In genomic region chr2:232308986-232309385, GRCh38 we compare ENCODE assay signal across 27 cellular contexts.
DNase-seq lines count a peak whose midpoint lies in the region; ATAC-seq and TF ChIP-seq lines count a peak whose summit lies in the region.
"Had no signal": no experiment of that assay in that cellular context is flagged by ENCODE, and none has a peak within 500 bp of the region (broad histone marks: within the 10 kb centered on the region; RNA-seq: fewer than 3 reads in every experiment).

No MANE protein-coding gene starts in this region.

- peak; percentile 19 to 51 for ATAC-seq in activated T-cell treated with anti-CD3 and anti-CD28 coated beads, Interleukin-2, amount 50 U/mL, for 4 hours
- ATAC-seq in activated naive CD8-positive, alpha-beta T cell treated with anti-CD3 and anti-CD28 coated beads, Interleukin-2, amount 10 ng/mL, durations not matched to agents 7 days and 5 days (ENCODE audit: low read depth) = no peak
- no peak for ATAC-seq in GM18861 (IDR thresholded peaks at IDR 0.05; ENCODE audit: unreplicated experiment)
- ATAC-seq: HCT116 had no signal

- peak overlapping the region; percentile 89 for H3K27ac Mint-ChIP-seq in activated naive CD8-positive, alpha-beta T cell treated with anti-CD3 and anti-CD28 coated beads, Interleukin-2, amount 10 ng/mL, durations not matched to agents 7 days and 5 days
- peak overlapping the region; percentile 83 for H3K27ac Mint-ChIP-seq in stimulated activated naive CD8-positive, alpha-beta T cell treated with anti-CD3 and anti-CD28 coated beads, Interleukin-15, Interleukin-2, amounts not matched to agents 100 ng/mL and 50 ng/mL, for 24 hours
- no peak overlapping the region for H3K27ac Mint-ChIP-seq in endodermal cell
- H3K27ac Mint-ChIP-seq: memory B cell, progenitor cell of endocrine pancreas, WTC11 had no signal

- WGBS in endodermal cell (ENCODE audit: insufficient coverage in 1 of 2, insufficient read length in 1 of 2), 2 experiments = 80 to 85% methylated on average over 1 to 3 of the region's 3 CpGs
- WGBS in spleen, 5 donors = 79 to 92% (median 89%) methylated on average over 3 of the region's 3 CpGs

- no peak for DNase-seq in activated T-cell treated with anti-CD3 and anti-CD28 coated beads, Interleukin-2, amount 50 U/mL, for 4 hours
- no peak for DNase-seq in activated T-cell treated with anti-CD3 and anti-CD28 coated beads, Interleukin-2, amount 50 U/mL, for 48 hours
- DNase-seq in activated naive CD8-positive, alpha-beta T cell treated with anti-CD3 and anti-CD28 coated beads, Interleukin-2, amount 10 ng/mL, durations not matched to agents 7 days and 5 days = no peak
- DNase-seq in endodermal cell (no peak), spleen (no peak)
- DNase-seq: amniotic stem cell; dorsolateral prefrontal cortex; erythroblast; foreskin melanocyte; hypothalamus; MM.1S; naive B cell; NCI-H146; NCI-H748 treated with DMSO at 0.1 percent for 48 hours; OCI-M1; Right ventricle myocardium superior; stimulated activated CD4-positive, alpha-beta T cell treated with anti-CD3 and anti-CD28 coated beads, Interleukin-4, amount 100 ng/mL, for 1 hour; uterus had no signal

- H3K27me3 ChIP-seq in endodermal cell (ENCODE audit: control insufficient read depth, insufficient read depth, low read length, poor library complexity, severe bottlenecking) (no peaks in the 10 kb centered on the region), spleen (replicated peaks in 1 of 7) (no peaks in the 10 kb centered on the region)
- H3K27me3 ChIP-seq: cardiac muscle cell, dorsolateral prefrontal cortex, uterus had no signal

- H3K36me3 Mint-ChIP-seq in activated T-cell treated with anti-CD3 and anti-CD28 coated beads, Interleukin-2, amount 50 U/mL, for 4 hours (ENCODE audit: insufficient read depth) = peaks cover 20% of the 10 kb centered on the region
- H3K36me3 Mint-ChIP-seq in activated naive CD8-positive, alpha-beta T cell treated with anti-CD3 and anti-CD28 coated beads, Interleukin-2, amount 10 ng/mL, durations not matched to agents 7 days and 5 days = peaks cover 44% of the 10 kb centered on the region
- H3K36me3 Mint-ChIP-seq in stimulated activated naive CD8-positive, alpha-beta T cell treated with anti-CD3 and anti-CD28 coated beads, Interleukin-15, Interleukin-2, amounts not matched to agents 100 ng/mL and 50 ng/mL, for 24 hours (ENCODE audit: low read depth) = peaks cover 39% of the 10 kb centered on the region
- peaks cover 9% of the 10 kb centered on the region for H3K36me3 Mint-ChIP-seq in endodermal cell (ENCODE audit: low read depth)

- H3K9ac ChIP-seq in endodermal cell (ENCODE audit: extremely low read depth, low read length, poor library complexity, severe bottlenecking) = no peak overlapping the region

- peaks cover 5% of the 10 kb centered on the region for H3K9me3 Mint-ChIP-seq in activated T-cell treated with anti-CD3 and anti-CD28 coated beads, Interleukin-2, amount 50 U/mL, for 4 hours
- H3K9me3 Mint-ChIP-seq in activated naive CD8-positive, alpha-beta T cell treated with anti-CD3 and anti-CD28 coated beads, Interleukin-2, amount 10 ng/mL, durations not matched to agents 7 days and 5 days = peaks cover 9% of the 10 kb centered on the region
- H3K9me3 Mint-ChIP-seq in stimulated activated naive CD8-positive, alpha-beta T cell treated with anti-CD3 and anti-CD28 coated beads, Interleukin-15, Interleukin-2, amounts not matched to agents 100 ng/mL and 50 ng/mL, for 24 hours = peaks cover 21% of the 10 kb centered on the region
- H3K9me3 Mint-ChIP-seq in endodermal cell = peaks cover 18% of the 10 kb centered on the region

- H3K36me3 ChIP-seq in KOPT-K1 (ENCODE audit: insufficient read depth, low read length) = peaks cover 5% of the 10 kb centered on the region; the same call in 1 of the 2 replicates
- no peaks in the 10 kb centered on the region for H3K36me3 ChIP-seq in endodermal cell (ENCODE audit: control insufficient read depth, insufficient read depth, low read length)
- peaks cover 0 to 44% (median 0%) of the 10 kb centered on the region in 6 donors for H3K36me3 ChIP-seq in spleen
- H3K36me3 ChIP-seq: cardiac muscle cell, uterus had no signal

- no peaks in the 10 kb centered on the region for H3K4me1 ChIP-seq in endodermal cell (ENCODE audit: control insufficient read depth, insufficient read depth, low read length)
- peaks cover 10 to 37% (median 18%) of the 10 kb centered on the region in 6 donors for H3K4me1 ChIP-seq in spleen
- H3K4me1 ChIP-seq: uterus had no signal

- no peak overlapping the region for H3K4me3 Mint-ChIP-seq in activated T-cell treated with anti-CD3 and anti-CD28 coated beads, Interleukin-2, amount 50 U/mL, for 4 hours
- peak overlapping the region; percentile 54 for H3K4me3 Mint-ChIP-seq in activated naive CD8-positive, alpha-beta T cell treated with anti-CD3 and anti-CD28 coated beads, Interleukin-2, amount 10 ng/mL, durations not matched to agents 7 days and 5 days
- no peak overlapping the region for H3K4me3 Mint-ChIP-seq in stimulated activated naive CD8-positive, alpha-beta T cell treated with anti-CD3 and anti-CD28 coated beads, Interleukin-15, Interleukin-2, amounts not matched to agents 100 ng/mL and 50 ng/mL, for 24 hours
- no peak overlapping the region for H3K4me3 Mint-ChIP-seq in endodermal cell
- H3K4me3 Mint-ChIP-seq: memory B cell, WTC11 had no signal

- no peak for TF ChIP-seq CTCF in endodermal cell (conservative IDR thresholded peaks at IDR 0.05)
- TF ChIP-seq CTCF in spleen (IDR thresholded peaks at IDR 0.05 in 8 of 11, conservative IDR thresholded peaks at IDR 0.05 in 3 of 11) = no peak

- no peak overlapping the region for H3K4me3 ChIP-seq in endodermal cell (ENCODE audit: low read length)
- no peak overlapping the region for H3K4me3 ChIP-seq in spleen
- H3K4me3 ChIP-seq: cardiac muscle cell, dorsolateral prefrontal cortex, skin epidermis, uterus had no signal

- TF ChIP-seq POLR2A in spleen (IDR thresholded peaks at IDR 0.05) = no peak

- H3K9me3 ChIP-seq in KOPT-K1 (ENCODE audit: insufficient read depth, low read length, poor library complexity, severe bottlenecking) (peaks cover 20% of the 10 kb centered on the region), endodermal cell (ENCODE audit: control insufficient read depth, low read length) (peaks cover 17% of the 10 kb centered on the region), spleen (peaks cover 0 to 21% (median 18%) of the 10 kb centered on the region in 8 donors)

- intact Hi-C loops in spleen (cut with DNase I; ENCODE audit: low total_unique reads) = no loop called here

- H3K4me1 Mint-ChIP-seq in activated T-cell treated with anti-CD3 and anti-CD28 coated beads, Interleukin-2, amount 50 U/mL, for 4 hours (ENCODE audit: low read depth) = peaks cover 62% of the 10 kb centered on the region
- H3K4me1 Mint-ChIP-seq in activated naive CD8-positive, alpha-beta T cell treated with anti-CD3 and anti-CD28 coated beads, Interleukin-2, amount 10 ng/mL, durations not matched to agents 7 days and 5 days = peaks cover 57% of the 10 kb centered on the region
- H3K4me1 Mint-ChIP-seq in stimulated activated naive CD8-positive, alpha-beta T cell treated with anti-CD3 and anti-CD28 coated beads, Interleukin-15, Interleukin-2, amounts not matched to agents 100 ng/mL and 50 ng/mL, for 24 hours (ENCODE audit: low read depth) = peaks cover 60% of the 10 kb centered on the region
- peaks cover 9% of the 10 kb centered on the region for H3K4me1 Mint-ChIP-seq in endodermal cell
- H3K4me1 Mint-ChIP-seq: memory B cell, WTC11 had no signal

- no peaks in the 10 kb centered on the region for H3K27me3 Mint-ChIP-seq in activated T-cell treated with anti-CD3 and anti-CD28 coated beads, Interleukin-2, amount 50 U/mL, for 4 hours (ENCODE audit: low read depth)
- no peaks in the 10 kb centered on the region for H3K27me3 Mint-ChIP-seq in activated naive CD8-positive, alpha-beta T cell treated with anti-CD3 and anti-CD28 coated beads, Interleukin-2, amount 10 ng/mL, durations not matched to agents 7 days and 5 days
- H3K27me3 Mint-ChIP-seq in stimulated activated naive CD8-positive, alpha-beta T cell treated with anti-CD3 and anti-CD28 coated beads, Interleukin-15, Interleukin-2, amounts not matched to agents 100 ng/mL and 50 ng/mL, for 24 hours = no peaks in the 10 kb centered on the region
- no peaks in the 10 kb centered on the region for H3K27me3 Mint-ChIP-seq in endodermal cell (ENCODE audit: insufficient read depth)
- H3K27me3 Mint-ChIP-seq: memory B cell, naive B cell, progenitor cell of endocrine pancreas had no signal

- POLR2A ChIA-PET in activated naive CD8-positive, alpha-beta T cell treated with anti-CD3 and anti-CD28 coated beads, Interleukin-2, amount 10 ng/mL, durations not matched to agents 7 days and 5 days (lab: Charles Lee) = interaction anchor here (1.2 to 4.1 kb wide), 3 partner anchors 10 to 23 kb away, joined by 4 to 53 read pairs (median 24); no protein-coding TSS in a partner anchor

- H3K27ac ChIP-seq in KOPT-K1 (ENCODE audit: low read depth, low read length, poor library complexity, severe bottlenecking) (peak overlapping the region; percentile 74), endodermal cell (ENCODE audit: low read depth, low read length) (no peak overlapping the region), spleen (peak overlapping the region in 2 of 8 donors; percentile 58 to 77)
- H3K27ac ChIP-seq: cardiac muscle cell, uterus had no signal

Comparison
In these comparisons a context has a peak if more than half of its experiments do, and no peak if none do; other contexts are left out.
1. ATAC-seq: peak in activated T-cell treated with anti-CD3 and anti-CD28 coated beads, Interleukin-2, amount 50 U/mL, for 4 hours (2 of 2); none in activated naive CD8-positive, alpha-beta T cell treated with anti-CD3 and anti-CD28 coated beads, Interleukin-2, amount 10 ng/mL, durations not matched to agents 7 days and 5 days (single experiment) and GM18861 (single experiment).